In the genomic region with DNA sequence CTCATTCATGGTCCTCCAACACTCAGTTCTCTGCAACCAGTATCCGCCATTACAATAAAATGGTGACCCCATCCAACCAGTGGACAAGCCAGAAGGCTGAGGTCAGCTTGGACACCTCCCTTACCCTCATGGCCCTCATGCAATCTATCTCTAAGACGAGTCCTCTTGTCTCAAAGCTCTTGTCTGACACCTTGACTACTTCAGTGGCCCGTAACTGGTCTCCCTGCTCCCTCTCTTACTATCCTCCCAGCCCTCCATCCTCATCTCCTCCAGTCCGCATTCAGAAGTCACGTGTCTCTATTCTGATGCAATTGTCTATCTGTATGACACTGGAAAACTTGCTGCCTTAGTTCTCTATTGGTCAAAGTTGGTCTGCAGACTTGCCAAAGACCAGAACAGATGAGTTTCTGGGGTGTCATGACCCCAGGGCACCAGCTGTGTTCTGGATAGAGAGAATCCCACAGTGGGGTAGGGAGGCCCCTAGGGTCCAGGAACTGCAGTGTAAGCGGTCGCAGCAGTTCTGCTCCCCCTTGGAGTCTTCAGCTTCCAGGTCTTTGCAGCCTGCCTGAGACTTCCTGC, we compare ENCODE assay signal across 1 cellular context.
TF ChIP-seq lines count a peak whose summit lies in the region.

No MANE protein-coding gene starts in this region.

TF ChIP-seq in K562, 482 proteins besides CTCF, POLR2A, EP300 and RAD21 (continued from another document and continues in another):
- TF ChIP-seq ZNF740 (CRISPR knock-in tag; IDR thresholded peaks at IDR 0.05) (no peak), ZNF740 (tag; IDR thresholded peaks at IDR 0.05) (no peak), SAFB (IDR thresholded peaks at IDR 0.05; ENCODE audit: borderline replicate concordance, low read depth, low read length) (no peak), ZNF57 (CRISPR knock-in tag; IDR thresholded peaks at IDR 0.05) (no peak), TEAD2 (tag; IDR thresholded peaks at IDR 0.05) (no peak), POLR2H (tag; IDR thresholded peaks at IDR 0.05; ENCODE audit: low read depth) (peak; percentile 69), ZNF41 (CRISPR knock-in tag; conservative IDR thresholded peaks at IDR 0.05) (no peak), ZBTB49 (CRISPR knock-in tag; IDR thresholded peaks at IDR 0.05; ENCODE audit: borderline replicate concordance) (no peak), ZNF175 (CRISPR knock-in tag; IDR thresholded peaks at IDR 0.05; ENCODE audit: low read depth) (peak; percentile 53), SIN3B (IDR thresholded peaks at IDR 0.05; ENCODE audit: low read depth) (no peak), SNIP1 (IDR thresholded peaks at IDR 0.05; ENCODE audit: low read depth) (no peak), ZNF280B (CRISPR knock-in tag; IDR thresholded peaks at IDR 0.05) (no peak), ETV6 (IDR thresholded peaks at IDR 0.05; ENCODE audit: borderline replicate concordance in 1 of 2, low read depth in 2 of 2, low read length in 1 of 2) (no peak), ETV6 (CRISPR knock-in tag; IDR thresholded peaks at IDR 0.05; ENCODE audit: borderline replicate concordance) (no peak), SMAD2 (IDR thresholded peaks at IDR 0.05; ENCODE audit: low read depth, low read length) (no peak), HEY1 (CRISPR knock-in tag; IDR thresholded peaks at IDR 0.05; ENCODE audit: borderline replicate concordance) (no peak), SRSF3 (IDR thresholded peaks at IDR 0.05; ENCODE audit: insufficient read depth, low read length) (no peak), CHCHD3 (CRISPR knock-in tag; IDR thresholded peaks at IDR 0.05) (no peak), E2F1 (CRISPR knock-in tag; IDR thresholded peaks at IDR 0.05) (no peak), FOXJ2 (tag; IDR thresholded peaks at IDR 0.05) (no peak), TAF1 (IDR thresholded peaks at IDR 0.05; ENCODE audit: control insufficient read depth, extremely low read depth, insufficient read depth, low read length, severe bottlenecking) (no peak), MAFF (IDR thresholded peaks at IDR 0.05; ENCODE audit: low read length) (no peak), ZNF311 (CRISPR knock-in tag; IDR thresholded peaks at IDR 0.05) (no peak), TAF15 (IDR thresholded peaks at IDR 0.05; ENCODE audit: low read depth, low read length) (no peak), BDP1 (IDR thresholded peaks at IDR 0.05; ENCODE audit: insufficient read depth, insufficient read length) (no peak), ZNF644 (tag; IDR thresholded peaks at IDR 0.05; ENCODE audit: low read depth) (no peak), ETV5 (CRISPR knock-in tag; IDR thresholded peaks at IDR 0.05; ENCODE audit: low read depth) (no peak), ZNF79 (CRISPR knock-in tag; IDR thresholded peaks at IDR 0.05; ENCODE audit: low read depth) (no peak), SRSF1 (IDR thresholded peaks at IDR 0.05; ENCODE audit: low read depth, low read length) (no peak), L3MBTL2 (IDR thresholded peaks at IDR 0.05) (peak; percentile 81), PHB2 (IDR thresholded peaks at IDR 0.05; ENCODE audit: low read depth) (no peak), ZNF77 (CRISPR knock-in tag; IDR thresholded peaks at IDR 0.05) (no peak), JUN (IDR thresholded peaks at IDR 0.05; ENCODE audit: borderline replicate concordance, low read depth, low read length) (0 out of 2 replicates have a peak, but pooled peaks have one; percentile 46), JUN (CRISPR knock-in tag; IDR thresholded peaks at IDR 0.05; ENCODE audit: borderline replicate concordance) (no peak), NR3C1 (CRISPR knock-in tag; IDR thresholded peaks at IDR 0.05) (no peak), RFX1 (IDR thresholded peaks at IDR 0.05) (no peak), ELF4 (CRISPR knock-in tag; IDR thresholded peaks at IDR 0.05) (no peak), NFE2 (IDR thresholded peaks at IDR 0.05; ENCODE audit: low read depth) (no peak), MYNN (IDR thresholded peaks at IDR 0.05) (no peak), MYNN (CRISPR knock-in tag; IDR thresholded peaks at IDR 0.05) (no peak), NCOR1 (IDR thresholded peaks at IDR 0.05) (no peak), HMG20B (CRISPR knock-in tag; IDR thresholded peaks at IDR 0.05) (no peak), TRIM24 (IDR thresholded peaks at IDR 0.05) (peak; percentile 44 to 63; a peak in 3 of 4 replicates), GATAD2B (IDR thresholded peaks at IDR 0.05; ENCODE audit: borderline replicate concordance) (no peak), ZBTB7A (IDR thresholded peaks at IDR 0.05; ENCODE audit: borderline replicate concordance, control insufficient read depth, low read depth, low read length) (no peak), CEBPG (CRISPR knock-in tag; IDR thresholded peaks at IDR 0.05) (peak; percentile 99), CEBPG (tag; conservative IDR thresholded peaks at IDR 0.05 in 1 of 2, IDR thresholded peaks at IDR 0.05 in 1 of 2) (peak; percentile 88 to 95), ZNF12 (CRISPR knock-in tag; IDR thresholded peaks at IDR 0.05) (no peak), ZNF184 (CRISPR knock-in tag; IDR thresholded peaks at IDR 0.05) (no peak), RUNX1 (IDR thresholded peaks at IDR 0.05; ENCODE audit: low read depth) (no peak), MEF2A (IDR thresholded peaks at IDR 0.05; ENCODE audit: control insufficient read depth, low read depth, low read length) (no peak), BACH1 (tag; IDR thresholded peaks at IDR 0.05) (no peak; the same call in none of the 2 replicates), ZNF197 (CRISPR knock-in tag; IDR thresholded peaks at IDR 0.05; ENCODE audit: low read depth) (peak; percentile 50; the same call in 1 of the 2 replicates), FOS (IDR thresholded peaks at IDR 0.05; ENCODE audit: extremely low read depth, insufficient read length) (no peak)
- TF ChIP-seq, protein P1, sequence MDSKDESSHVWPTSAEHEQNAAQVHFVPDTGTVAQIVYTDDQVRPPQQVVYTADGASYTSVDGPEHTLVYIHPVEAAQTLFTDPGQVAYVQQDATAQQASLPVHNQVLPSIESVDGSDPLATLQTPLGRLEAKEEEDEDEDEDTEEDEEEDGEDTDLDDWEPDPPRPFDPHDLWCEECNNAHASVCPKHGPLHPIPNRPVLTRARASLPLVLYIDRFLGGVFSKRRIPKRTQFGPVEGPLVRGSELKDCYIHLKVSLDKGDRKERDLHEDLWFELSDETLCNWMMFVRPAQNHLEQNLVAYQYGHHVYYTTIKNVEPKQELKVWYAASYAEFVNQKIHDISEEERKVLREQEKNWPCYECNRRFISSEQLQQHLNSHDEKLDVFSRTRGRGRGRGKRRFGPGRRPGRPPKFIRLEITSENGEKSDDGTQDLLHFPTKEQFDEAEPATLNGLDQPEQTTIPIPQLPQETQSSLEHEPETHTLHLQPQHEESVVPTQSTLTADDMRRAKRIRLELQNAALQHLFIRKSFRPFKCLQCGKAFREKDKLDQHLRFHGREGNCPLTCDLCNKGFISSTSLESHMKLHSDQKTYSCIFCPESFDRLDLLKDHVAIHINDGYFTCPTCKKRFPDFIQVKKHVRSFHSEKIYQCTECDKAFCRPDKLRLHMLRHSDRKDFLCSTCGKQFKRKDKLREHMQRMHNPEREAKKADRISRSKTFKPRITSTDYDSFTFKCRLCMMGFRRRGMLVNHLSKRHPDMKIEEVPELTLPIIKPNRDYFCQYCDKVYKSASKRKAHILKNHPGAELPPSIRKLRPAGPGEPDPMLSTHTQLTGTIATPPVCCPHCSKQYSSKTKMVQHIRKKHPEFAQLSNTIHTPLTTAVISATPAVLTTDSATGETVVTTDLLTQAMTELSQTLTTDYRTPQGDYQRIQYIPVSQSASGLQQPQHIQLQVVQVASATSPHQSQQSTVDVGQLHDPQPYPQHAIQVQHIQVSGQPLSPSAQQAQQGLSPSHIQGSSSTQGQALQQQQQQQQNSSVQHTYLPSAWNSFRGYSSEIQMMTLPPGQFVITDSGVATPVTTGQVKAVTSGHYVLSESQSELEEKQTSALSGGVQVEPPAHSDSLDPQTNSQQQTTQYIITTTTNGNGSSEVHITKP (IDR thresholded peaks at IDR 0.05; ENCODE audit: partially characterized antibody): no peak
- TF ChIP-seq, protein P2, sequence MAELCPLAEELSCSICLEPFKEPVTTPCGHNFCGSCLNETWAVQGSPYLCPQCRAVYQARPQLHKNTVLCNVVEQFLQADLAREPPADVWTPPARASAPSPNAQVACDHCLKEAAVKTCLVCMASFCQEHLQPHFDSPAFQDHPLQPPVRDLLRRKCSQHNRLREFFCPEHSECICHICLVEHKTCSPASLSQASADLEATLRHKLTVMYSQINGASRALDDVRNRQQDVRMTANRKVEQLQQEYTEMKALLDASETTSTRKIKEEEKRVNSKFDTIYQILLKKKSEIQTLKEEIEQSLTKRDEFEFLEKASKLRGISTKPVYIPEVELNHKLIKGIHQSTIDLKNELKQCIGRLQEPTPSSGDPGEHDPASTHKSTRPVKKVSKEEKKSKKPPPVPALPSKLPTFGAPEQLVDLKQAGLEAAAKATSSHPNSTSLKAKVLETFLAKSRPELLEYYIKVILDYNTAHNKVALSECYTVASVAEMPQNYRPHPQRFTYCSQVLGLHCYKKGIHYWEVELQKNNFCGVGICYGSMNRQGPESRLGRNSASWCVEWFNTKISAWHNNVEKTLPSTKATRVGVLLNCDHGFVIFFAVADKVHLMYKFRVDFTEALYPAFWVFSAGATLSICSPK (IDR thresholded peaks at IDR 0.05; ENCODE audit: borderline replicate concordance): no peak
- TF ChIP-seq, protein P3, sequence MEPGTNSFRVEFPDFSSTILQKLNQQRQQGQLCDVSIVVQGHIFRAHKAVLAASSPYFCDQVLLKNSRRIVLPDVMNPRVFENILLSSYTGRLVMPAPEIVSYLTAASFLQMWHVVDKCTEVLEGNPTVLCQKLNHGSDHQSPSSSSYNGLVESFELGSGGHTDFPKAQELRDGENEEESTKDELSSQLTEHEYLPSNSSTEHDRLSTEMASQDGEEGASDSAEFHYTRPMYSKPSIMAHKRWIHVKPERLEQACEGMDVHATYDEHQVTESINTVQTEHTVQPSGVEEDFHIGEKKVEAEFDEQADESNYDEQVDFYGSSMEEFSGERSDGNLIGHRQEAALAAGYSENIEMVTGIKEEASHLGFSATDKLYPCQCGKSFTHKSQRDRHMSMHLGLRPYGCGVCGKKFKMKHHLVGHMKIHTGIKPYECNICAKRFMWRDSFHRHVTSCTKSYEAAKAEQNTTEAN (CRISPR knock-in tag; IDR thresholded peaks at IDR 0.05): no peak
- TF ChIP-seq, protein P4, sequence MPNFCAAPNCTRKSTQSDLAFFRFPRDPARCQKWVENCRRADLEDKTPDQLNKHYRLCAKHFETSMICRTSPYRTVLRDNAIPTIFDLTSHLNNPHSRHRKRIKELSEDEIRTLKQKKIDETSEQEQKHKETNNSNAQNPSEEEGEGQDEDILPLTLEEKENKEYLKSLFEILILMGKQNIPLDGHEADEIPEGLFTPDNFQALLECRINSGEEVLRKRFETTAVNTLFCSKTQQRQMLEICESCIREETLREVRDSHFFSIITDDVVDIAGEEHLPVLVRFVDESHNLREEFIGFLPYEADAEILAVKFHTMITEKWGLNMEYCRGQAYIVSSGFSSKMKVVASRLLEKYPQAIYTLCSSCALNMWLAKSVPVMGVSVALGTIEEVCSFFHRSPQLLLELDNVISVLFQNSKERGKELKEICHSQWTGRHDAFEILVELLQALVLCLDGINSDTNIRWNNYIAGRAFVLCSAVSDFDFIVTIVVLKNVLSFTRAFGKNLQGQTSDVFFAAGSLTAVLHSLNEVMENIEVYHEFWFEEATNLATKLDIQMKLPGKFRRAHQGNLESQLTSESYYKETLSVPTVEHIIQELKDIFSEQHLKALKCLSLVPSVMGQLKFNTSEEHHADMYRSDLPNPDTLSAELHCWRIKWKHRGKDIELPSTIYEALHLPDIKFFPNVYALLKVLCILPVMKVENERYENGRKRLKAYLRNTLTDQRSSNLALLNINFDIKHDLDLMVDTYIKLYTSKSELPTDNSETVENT (CRISPR knock-in tag; IDR thresholded peaks at IDR 0.05): no peak
